ENCODE assay signal across 1 cellular context in the genomic region with DNA sequence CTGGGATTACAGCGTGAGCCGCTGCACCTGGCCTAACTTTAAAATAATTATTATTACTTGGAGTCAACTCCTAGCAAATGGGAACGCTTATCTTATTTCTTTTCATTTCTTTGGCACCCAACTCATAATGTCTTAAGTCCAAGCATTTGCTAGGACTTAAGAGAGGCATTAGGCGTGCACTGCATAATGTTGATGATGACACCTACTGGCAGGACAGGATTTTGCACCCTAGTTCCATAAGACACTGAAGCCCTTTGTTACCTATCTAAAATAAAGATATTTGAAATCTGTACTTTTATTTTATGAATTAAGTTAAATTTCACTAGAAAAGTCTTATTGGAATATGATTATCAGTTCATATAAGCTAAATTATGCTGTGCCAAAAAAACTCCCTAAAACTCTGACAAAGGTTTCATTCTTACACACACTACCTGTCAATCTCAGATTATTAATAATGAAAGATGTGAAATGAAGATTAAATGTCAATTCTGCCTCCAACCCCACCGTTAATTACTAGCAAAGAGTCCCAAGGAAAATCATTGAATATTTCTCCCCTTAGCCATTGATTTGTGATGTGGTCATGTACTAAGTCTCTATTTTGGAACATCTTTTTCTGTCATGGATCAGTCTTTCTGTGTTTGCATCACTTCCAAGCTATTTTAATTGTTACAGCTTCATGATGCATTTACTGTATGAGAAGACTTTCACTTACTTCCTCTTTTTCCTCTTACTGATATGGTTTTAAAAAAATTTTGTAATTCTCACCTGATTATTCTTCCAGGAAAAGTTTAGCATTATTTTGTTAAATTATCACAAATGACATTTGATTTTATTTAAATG.
A peak's percentile ranks its signal among the peaks of the same experiment; 100 is the strongest.
TF ChIP-seq lines count a peak whose summit lies in the region.

No MANE protein-coding gene starts in this region.

TF ChIP-seq in GM12878, 131 proteins besides CTCF, POLR2A, EP300 and RAD21 (continued from another document):
- TF ChIP-seq, protein P1, sequence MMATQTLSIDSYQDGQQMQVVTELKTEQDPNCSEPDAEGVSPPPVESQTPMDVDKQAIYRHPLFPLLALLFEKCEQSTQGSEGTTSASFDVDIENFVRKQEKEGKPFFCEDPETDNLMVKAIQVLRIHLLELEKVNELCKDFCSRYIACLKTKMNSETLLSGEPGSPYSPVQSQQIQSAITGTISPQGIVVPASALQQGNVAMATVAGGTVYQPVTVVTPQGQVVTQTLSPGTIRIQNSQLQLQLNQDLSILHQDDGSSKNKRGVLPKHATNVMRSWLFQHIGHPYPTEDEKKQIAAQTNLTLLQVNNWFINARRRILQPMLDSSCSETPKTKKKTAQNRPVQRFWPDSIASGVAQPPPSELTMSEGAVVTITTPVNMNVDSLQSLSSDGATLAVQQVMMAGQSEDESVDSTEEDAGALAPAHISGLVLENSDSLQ (IDR thresholded peaks at IDR 0.05) = peak; percentile 68
- TF ChIP-seq ATF7 (IDR thresholded peaks at IDR 0.05; ENCODE audit: low read depth) (no peak), SKIL (IDR thresholded peaks at IDR 0.05; ENCODE audit: low read depth, poor library complexity, severe bottlenecking) (no peak), CBX5 (IDR thresholded peaks at IDR 0.05; ENCODE audit: low read depth) (no peak), MXI1 (IDR thresholded peaks at IDR 0.05; ENCODE audit: low read depth, low read length) (no peak), SPI1 (IDR thresholded peaks at IDR 0.05; ENCODE audit: borderline replicate concordance, insufficient read depth, low read depth, low read length) (no peak), NFIC (IDR thresholded peaks at IDR 0.05; ENCODE audit: low read depth, low read length) (0 out of 2 replicates have a peak, but pooled peaks have one; percentile 35)
TF ChIP-seq in GM12878: peak in this region for 4.
